ENCODE assay signal across 21 cellular contexts in genomic region chr18:78487649-78488048, GRCh38.
DNase-seq lines count a peak whose midpoint lies in the region; ATAC-seq and TF ChIP-seq lines count a peak whose summit lies in the region.
"Had no signal": no experiment of that assay in that cellular context is flagged by ENCODE, and none has a peak within 500 bp of the region (broad histone marks: within the 10 kb centered on the region; RNA-seq: fewer than 3 reads in every experiment).

No MANE protein-coding gene starts in this region.

- H3K27me3 Mint-ChIP-seq in osteocyte (ENCODE audit: unreplicated experiment): no peaks in the 10 kb centered on the region
- H3K27me3 Mint-ChIP-seq: CD4-positive, alpha-beta memory T cell had no signal

- H3K9me3 ChIP-seq in right atrium auricular region (no peaks in the 10 kb centered on the region), left ventricle myocardium inferior (replicated peaks) (peaks cover 16% of the 10 kb centered on the region), aorta (ENCODE audit: control insufficient read depth, low read length) (no peaks in the 10 kb centered on the region)
- H3K9me3 ChIP-seq: A549, BE2C had no signal

- H3K4me1 ChIP-seq in right atrium auricular region (no peaks in the 10 kb centered on the region), left ventricle myocardium inferior (no peaks in the 10 kb centered on the region), aorta (ENCODE audit: control insufficient read depth in 1 of 2, insufficient read depth in 2 of 2, low read length in 2 of 2) (no peaks in the 10 kb centered on the region)
- H3K4me1 ChIP-seq: A549; BE2C; BLaER1 treated with 17β-estradiol and CSF1 and Interleukin-3, amounts not matched to agents 10 nM and 100 nM had no signal

- no peak overlapping the region for H3K27ac Mint-ChIP-seq in osteocyte (ENCODE audit: unreplicated experiment)
- H3K27ac Mint-ChIP-seq: CD14-positive monocyte; CD4-positive, alpha-beta memory T cell; GM23338 had no signal

- H3K4me3 ChIP-seq in right atrium auricular region: no peak overlapping the region
- H3K4me3 ChIP-seq in left ventricle myocardium inferior: no peak overlapping the region
- H3K4me3 ChIP-seq in aorta (ENCODE audit: low read length in 2 of 2): no peak overlapping the region
- H3K4me3 ChIP-seq: A549; BLaER1 treated with 17β-estradiol and CSF1 and Interleukin-3, amounts not matched to agents 10 nM and 100 nM; GM23338 had no signal

- H3K36me3 ChIP-seq in right atrium auricular region (no peaks in the 10 kb centered on the region), left ventricle myocardium inferior (no peaks in the 10 kb centered on the region), aorta (ENCODE audit: control insufficient read depth in 1 of 2, insufficient read depth in 2 of 2, low read length in 1 of 2) (no peaks in the 10 kb centered on the region)
- H3K36me3 ChIP-seq: BE2C; BLaER1 treated with 17β-estradiol and CSF1 and Interleukin-3, amounts not matched to agents 10 nM and 100 nM had no signal

- H3K27ac ChIP-seq in right atrium auricular region: no peak overlapping the region
- no peak overlapping the region for H3K27ac ChIP-seq in left ventricle myocardium inferior (replicated peaks)
- H3K27ac ChIP-seq in aorta (ENCODE audit: low read depth in 1 of 2, low read length in 2 of 2): no peak overlapping the region
- H3K27ac ChIP-seq: A549; BLaER1 treated with 17β-estradiol and CSF1 and Interleukin-3, amounts not matched to agents 10 nM and 100 nM had no signal

- no peak for TF ChIP-seq CTCF in right atrium auricular region (IDR thresholded peaks at IDR 0.05)
- no peak for TF ChIP-seq CTCF in left ventricle myocardium inferior (IDR thresholded peaks at IDR 0.05; ENCODE audit: borderline replicate concordance)
- no peak for TF ChIP-seq CTCF in osteocyte (IDR thresholded peaks at IDR 0.05)

- 85 to 88% methylated on average over 6 of the region's 6 CpGs for WGBS in aorta, 2 donors

- H3K27me3 ChIP-seq in right atrium auricular region (no peaks in the 10 kb centered on the region), left ventricle myocardium inferior (ENCODE audit: low read depth) (peaks cover 29% of the 10 kb centered on the region), aorta (ENCODE audit: control insufficient read depth in 1 of 2, insufficient read depth in 2 of 2, low read length in 1 of 2) (no peaks in the 10 kb centered on the region)
- H3K27me3 ChIP-seq: BE2C; BLaER1 treated with 17β-estradiol and CSF1 and Interleukin-3, amounts not matched to agents 10 nM and 100 nM had no signal

- no peak overlapping the region for H3K4me3 Mint-ChIP-seq in osteocyte (ENCODE audit: unreplicated experiment)
- H3K4me3 Mint-ChIP-seq: CD14-positive monocyte; CD4-positive, alpha-beta memory T cell; GM23338; H9 had no signal

- intact Hi-C loops in left ventricle myocardium inferior (cut with micrococcal nuclease) (no loop called here), aorta (cut with DNase I) (no loop called here)

- H3K4me1 Mint-ChIP-seq in osteocyte (ENCODE audit: unreplicated experiment): no peaks in the 10 kb centered on the region
- H3K4me1 Mint-ChIP-seq: CD14-positive monocyte; CD4-positive, alpha-beta memory T cell; GM23338; H9 had no signal

- H3K36me3 Mint-ChIP-seq in osteocyte (ENCODE audit: unreplicated experiment): no peaks in the 10 kb centered on the region
- H3K36me3 Mint-ChIP-seq: CD14-positive monocyte; CD4-positive, alpha-beta memory T cell had no signal

- DNase-seq in right atrium auricular region (ENCODE audit: low spot score) (peak; percentile 7), left ventricle myocardium inferior (no peak), osteocyte (ENCODE audit: extremely low spot score, unreplicated experiment) (peak; percentile 36), aorta (no peak)
- no peak for DNase-seq in activated effector memory CD4-positive, alpha-beta T cell treated with Interleukin-2 at 50 U/mL for 16 hours
- no peak for DNase-seq in stimulated activated CD4-positive, alpha-beta T cell treated with anti-CD3 and anti-CD28 coated beads, Interleukin-4, amount 100 ng/mL, for 1 hour
- DNase-seq: 8988T; ACHN; AML-193; BE2C; Calu3; CD4-positive, alpha-beta memory T cell; DMS53; DMS79 treated with DMSO at 0.1 percent for 48 hours; GF-D8; H9 had no signal

- ATAC-seq in aorta (ENCODE audit: low FRiP score): peak; percentile 44
- ATAC-seq: A549, GM23338, HCT116 had no signal

- peaks cover 43% of the 10 kb centered on the region for H3K9me3 Mint-ChIP-seq in osteocyte (ENCODE audit: unreplicated experiment)

Comparison
In these comparisons a context has a peak if more than half of its experiments do, and no peak if none do; other contexts are left out.
1. DNase-seq: peak in right atrium auricular region (single experiment) and osteocyte (single experiment); none in left ventricle myocardium inferior (single experiment), aorta (0 of 2), activated effector memory CD4-positive, alpha-beta T cell treated with Interleukin-2 at 50 U/mL for 16 hours (single experiment) and stimulated activated CD4-positive, alpha-beta T cell treated with anti-CD3 and anti-CD28 coated beads, Interleukin-4, amount 100 ng/mL, for 1 hour (single experiment).